9 cellular contexts compared by ENCODE assay signal in genomic region chr3:169968224-169968623, GRCh38. TPM values are rescaled to one million over a fixed set of nuclear protein-coding genes. Genes with fewer than 3 reads are reported as not detected.
DNase-seq lines count a peak whose midpoint lies in the region; ATAC-seq, FAIRE-seq and TF ChIP-seq lines count a peak whose summit lies in the region.
"Had no signal": no experiment of that assay in that cellular context is flagged by ENCODE, and none has a peak within 500 bp of the region (broad histone marks: within the 10 kb centered on the region; RNA-seq: fewer than 3 reads in every experiment).

No MANE protein-coding gene starts in this region.

- H3K27ac Mint-ChIP-seq in astrocyte (ENCODE audit: unreplicated experiment), result peak overlapping the region; percentile 11

- H3K27me3 Mint-ChIP-seq in astrocyte (ENCODE audit: low read depth, unreplicated experiment), result no peaks in the 10 kb centered on the region

- peaks cover 0 to 3% (median 0%) of the 10 kb centered on the region in 12 donors for H3K9me3 ChIP-seq in heart left ventricle
- no peaks in the 10 kb centered on the region for H3K9me3 ChIP-seq in right cardiac atrium (ENCODE audit: control insufficient read depth, low read length)
- no peaks in the 10 kb centered on the region for H3K9me3 ChIP-seq in astrocyte (ENCODE audit: insufficient read depth, low read depth, low read length)
- no peaks in the 10 kb centered on the region for H3K9me3 ChIP-seq in right lobe of liver
- no peaks in the 10 kb centered on the region for H3K9me3 ChIP-seq in upper lobe of right lung
- H3K9me3 ChIP-seq: left lung had no signal

- H3K4me3 ChIP-seq in heart left ventricle, result peak overlapping the region in 10 of 12 donors; percentile 65 to 99 (median 84)
- H3K4me3 ChIP-seq in right cardiac atrium (ENCODE audit: low read length), result no peak overlapping the region
- H3K4me3 ChIP-seq in astrocyte (ENCODE audit: insufficient read depth, low read depth, low read length), result peak overlapping the region; percentile 85
- peak overlapping the region; percentile 73 to 77 (median 77) for H3K4me3 ChIP-seq in right lobe of liver
- H3K4me3 ChIP-seq in upper lobe of right lung, result peak overlapping the region; percentile 78

- TF ChIP-seq CTCF in heart left ventricle (IDR thresholded peaks at IDR 0.05), result no peak
- no peak for TF ChIP-seq CTCF in astrocyte (IDR thresholded peaks at IDR 0.05; ENCODE audit: insufficient read depth, low read depth, low read length)
- no peak for TF ChIP-seq CTCF in right lobe of liver (IDR thresholded peaks at IDR 0.05)
- TF ChIP-seq CTCF in upper lobe of right lung (IDR thresholded peaks at IDR 0.05), result no peak

- H3K27ac ChIP-seq in heart left ventricle (peak overlapping the region in 2 of 12 donors; percentile 97 to 99), right cardiac atrium (ENCODE audit: low read length) (no peak overlapping the region), astrocyte (ENCODE audit: low read depth, low read length) (no peak overlapping the region), right lobe of liver (peak overlapping the region; percentile 95 to 97 (median 96)), upper lobe of right lung (peak overlapping the region; percentile 94)

- H2AFZ ChIP-seq in astrocyte (ENCODE audit: low read depth, low read length), result no peak overlapping the region

- intact Hi-C loops in heart left ventricle (cut with DNase I) (loop anchor here in 9 of 10 donors (5.0 to 10.0 kb wide), 8 partner anchors 34 to 899 kb away; partner anchors contain the start of genes LRRC31 (in 4 of the 9), ACTRT3 (in 2 of the 9), MYNN (in 2 of the 9) and TERC (in 2 of the 9)), right cardiac atrium (cut with DNase I) (loop anchor here in 3 of 4 donors (5.0 to 10.0 kb wide), 3 partner anchors 83 to 106 kb away; partner anchors contain the start of gene LRRC31 (in 2 of the 3)), right lobe of liver (cut with DNase I) (no loop called here), upper lobe of right lung (cut with DNase I) (no loop called here), left cardiac atrium (cut with DNase I) (loop anchor here in 1 of 2 donors (5.0 kb wide), 1 partner anchor 206 kb away; no protein-coding TSS in a partner anchor)

- H3K36me3 Mint-ChIP-seq in astrocyte (ENCODE audit: low read depth, unreplicated experiment), result no peaks in the 10 kb centered on the region

- H3K27me3 ChIP-seq in heart left ventricle, result no peaks in the 10 kb centered on the region
- no peaks in the 10 kb centered on the region for H3K27me3 ChIP-seq in right cardiac atrium (ENCODE audit: control insufficient read depth, insufficient read depth)
- no peaks in the 10 kb centered on the region for H3K27me3 ChIP-seq in astrocyte (ENCODE audit: insufficient read depth, low read length)
- H3K27me3 ChIP-seq in right lobe of liver, result no peaks in the 10 kb centered on the region
- no peaks in the 10 kb centered on the region for H3K27me3 ChIP-seq in upper lobe of right lung
- H3K27me3 ChIP-seq: left lung had no signal

- H3K9ac ChIP-seq in astrocyte (ENCODE audit: low read length), result peak overlapping the region; percentile 95

- peaks cover 57% of the 10 kb centered on the region for H4K20me1 ChIP-seq in astrocyte (ENCODE audit: insufficient read depth, low read length)

- H3K36me3 ChIP-seq in heart left ventricle, result peaks cover 0 to 15% (median 0%) of the 10 kb centered on the region in 9 donors
- H3K36me3 ChIP-seq in astrocyte (ENCODE audit: insufficient read depth, low read length), result no peaks in the 10 kb centered on the region
- H3K36me3 ChIP-seq in right lobe of liver, result no peaks in the 10 kb centered on the region
- H3K36me3 ChIP-seq in upper lobe of right lung, result peaks cover under 1% of the 10 kb centered on the region
- H3K36me3 ChIP-seq: left lung had no signal

- H3K4me1 ChIP-seq in heart left ventricle, result peaks cover 2 to 61% (median 47%) of the 10 kb centered on the region in 12 donors
- peaks cover under 1% of the 10 kb centered on the region for H3K4me1 ChIP-seq in right cardiac atrium (ENCODE audit: control insufficient read depth, insufficient read depth, low read length)
- H3K4me1 ChIP-seq in astrocyte (ENCODE audit: insufficient read depth, low read length), result peaks cover 16% of the 10 kb centered on the region
- peaks cover 0 to 32% (median 6%) of the 10 kb centered on the region in 4 donors for H3K4me1 ChIP-seq in right lobe of liver
- H3K4me1 ChIP-seq in upper lobe of right lung, result peaks cover 41% of the 10 kb centered on the region

- peaks cover 17% of the 10 kb centered on the region for H3K4me1 Mint-ChIP-seq in astrocyte (ENCODE audit: low read depth, unreplicated experiment)

- H3K4me3 Mint-ChIP-seq in astrocyte (ENCODE audit: unreplicated experiment), result peak overlapping the region; percentile 89

- FAIRE-seq in astrocyte (lab: Jason Lieb, UNC), result no peak

- H3K4me2 ChIP-seq in astrocyte (ENCODE audit: low read length), result peak overlapping the region; percentile 84

- 5 to 17% (median 13%) methylated on average over 1 of the region's 1 CpG for WGBS in heart left ventricle, 4 donors
- 22% methylated on average over 1 of the region's 1 CpG for WGBS in right cardiac atrium
- 7% methylated on average over 1 of the region's 1 CpG for WGBS in right lobe of liver (ENCODE audit: insufficient coverage, low coverage, low lambda C conversion rate, missing lambda C conversion rate)

- peaks cover 3% of the 10 kb centered on the region for H3K9me3 Mint-ChIP-seq in astrocyte (ENCODE audit: unreplicated experiment)

- TF ChIP-seq POLR2A in heart left ventricle (IDR thresholded peaks at IDR 0.05) (no peak), right lobe of liver (IDR thresholded peaks at IDR 0.05) (no peak)

- H3K79me2 ChIP-seq in astrocyte (ENCODE audit: insufficient read depth, low read length), result peaks cover 72% of the 10 kb centered on the region

- DNase-seq in heart left ventricle (no peak), right cardiac atrium (no peak), astrocyte (ENCODE audit: low read depth) (no peak), right lobe of liver (no peak), upper lobe of right lung (no peak), NCI-H524 treated with DMSO at 0.1 percent for 48 hours (lab: John Stamatoyannopoulos, UW) (no peak), left cardiac atrium (no peak)
- DNase-seq: left lung had no signal

- ATAC-seq in heart left ventricle (no peak), right cardiac atrium (no peak), right lobe of liver (peak; percentile 29 to 51 (median 50)), upper lobe of right lung (no peak), GM21619 (IDR thresholded peaks at IDR 0.05; ENCODE audit: unreplicated experiment) (no peak), left cardiac atrium (no peak)
- ATAC-seq: left lung had no signal

RNA-seq across cellular contexts. Expression of gene SEC62, which starts 1.6 kb away (rescaled TPM):
- 100 to 1,000 TPM in 1 of 9 donors, 10 to 100 TPM in 8; 29.5 to 104 (median 75.2) TPM for total RNA-seq in heart left ventricle
- polyA plus RNA-seq in heart left ventricle, result 10 to 100 TPM; 42.1 to 53.2 TPM
- 10 to 100 TPM; 90.0 to 99.7 (median 97.2) TPM for total RNA-seq in right cardiac atrium
- polyA plus RNA-seq in right cardiac atrium, result 45.0 TPM
- total RNA-seq in astrocyte, result 117 and 122 TPM in 2 replicates
- total RNA-seq in right lobe of liver, result 100 to 1,000 TPM in 3 of 6 experiments, 10 to 100 TPM in 3; 38.5 to 133 (median 96.5) TPM
- total RNA-seq in upper lobe of right lung, result 157 TPM
- total RNA-seq in left cardiac atrium, result 100 to 1,000 TPM in 1 of 2 donors, 10 to 100 TPM in 1; 94.4 to 101 TPM

RNA-seq across cellular contexts. Expression of gene SAMD7, which starts 56.9 kb away (rescaled TPM):
- total RNA-seq in heart left ventricle, result not detected
- polyA plus RNA-seq in heart left ventricle, result not detected
- not detected for total RNA-seq in right cardiac atrium
- polyA plus RNA-seq in right cardiac atrium, result not detected
- total RNA-seq in astrocyte, result not detected in 2 replicates
- total RNA-seq in right lobe of liver, result not detected
- not detected for total RNA-seq in upper lobe of right lung
- total RNA-seq in left cardiac atrium, result not detected
- total RNA-seq: left lung had no signal

Comparison
In these comparisons a context has a peak if more than half of its experiments do, and no peak if none do; other contexts are left out.
1. ATAC-seq: peak in right lobe of liver (4 of 4); none in heart left ventricle (0 of 4), right cardiac atrium (0 of 2), upper lobe of right lung (single experiment), GM21619 (single experiment) and left cardiac atrium (0 of 2).
2. H3K27ac ChIP-seq: peak in right lobe of liver (3 of 3) and upper lobe of right lung (single experiment); none in right cardiac atrium (single experiment) and astrocyte (single experiment).
3. intact Hi-C loops: an anchor here in heart left ventricle (5.0 to 10.0 kb wide) and right cardiac atrium (5.0 to 10.0 kb wide); none called in right lobe of liver and upper lobe of right lung.